1 cellular context compared by ENCODE assay signal in the genomic region with DNA sequence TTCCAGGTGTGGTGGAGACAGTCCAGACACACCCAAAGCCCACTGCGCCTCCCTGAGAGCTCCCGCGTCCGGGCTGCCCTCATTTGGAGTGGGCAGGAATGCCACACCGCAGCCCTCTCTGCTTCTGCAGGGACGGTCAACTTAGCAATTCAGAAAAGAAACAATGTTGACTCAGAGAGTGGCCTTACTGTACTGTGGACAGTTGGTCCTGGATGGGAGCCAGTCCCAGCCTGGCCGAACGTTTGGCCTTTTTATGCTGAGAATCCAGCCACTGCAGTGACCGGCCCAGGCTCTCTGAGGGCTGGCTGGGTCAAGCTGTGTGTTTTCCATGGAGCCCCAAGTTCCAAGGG.
TF ChIP-seq lines count a peak whose summit lies in the region.

No MANE protein-coding gene starts in this region.

TF ChIP-seq in K562, 482 proteins besides CTCF, POLR2A, EP300 and RAD21 (continued from another document):
- TF ChIP-seq, protein P1, sequence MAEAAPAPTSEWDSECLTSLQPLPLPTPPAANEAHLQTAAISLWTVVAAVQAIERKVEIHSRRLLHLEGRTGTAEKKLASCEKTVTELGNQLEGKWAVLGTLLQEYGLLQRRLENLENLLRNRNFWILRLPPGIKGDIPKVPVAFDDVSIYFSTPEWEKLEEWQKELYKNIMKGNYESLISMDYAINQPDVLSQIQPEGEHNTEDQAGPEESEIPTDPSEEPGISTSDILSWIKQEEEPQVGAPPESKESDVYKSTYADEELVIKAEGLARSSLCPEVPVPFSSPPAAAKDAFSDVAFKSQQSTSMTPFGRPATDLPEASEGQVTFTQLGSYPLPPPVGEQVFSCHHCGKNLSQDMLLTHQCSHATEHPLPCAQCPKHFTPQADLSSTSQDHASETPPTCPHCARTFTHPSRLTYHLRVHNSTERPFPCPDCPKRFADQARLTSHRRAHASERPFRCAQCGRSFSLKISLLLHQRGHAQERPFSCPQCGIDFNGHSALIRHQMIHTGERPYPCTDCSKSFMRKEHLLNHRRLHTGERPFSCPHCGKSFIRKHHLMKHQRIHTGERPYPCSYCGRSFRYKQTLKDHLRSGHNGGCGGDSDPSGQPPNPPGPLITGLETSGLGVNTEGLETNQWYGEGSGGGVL (CRISPR knock-in tag; IDR thresholded peaks at IDR 0.05): no peak
- TF ChIP-seq, protein P2, sequence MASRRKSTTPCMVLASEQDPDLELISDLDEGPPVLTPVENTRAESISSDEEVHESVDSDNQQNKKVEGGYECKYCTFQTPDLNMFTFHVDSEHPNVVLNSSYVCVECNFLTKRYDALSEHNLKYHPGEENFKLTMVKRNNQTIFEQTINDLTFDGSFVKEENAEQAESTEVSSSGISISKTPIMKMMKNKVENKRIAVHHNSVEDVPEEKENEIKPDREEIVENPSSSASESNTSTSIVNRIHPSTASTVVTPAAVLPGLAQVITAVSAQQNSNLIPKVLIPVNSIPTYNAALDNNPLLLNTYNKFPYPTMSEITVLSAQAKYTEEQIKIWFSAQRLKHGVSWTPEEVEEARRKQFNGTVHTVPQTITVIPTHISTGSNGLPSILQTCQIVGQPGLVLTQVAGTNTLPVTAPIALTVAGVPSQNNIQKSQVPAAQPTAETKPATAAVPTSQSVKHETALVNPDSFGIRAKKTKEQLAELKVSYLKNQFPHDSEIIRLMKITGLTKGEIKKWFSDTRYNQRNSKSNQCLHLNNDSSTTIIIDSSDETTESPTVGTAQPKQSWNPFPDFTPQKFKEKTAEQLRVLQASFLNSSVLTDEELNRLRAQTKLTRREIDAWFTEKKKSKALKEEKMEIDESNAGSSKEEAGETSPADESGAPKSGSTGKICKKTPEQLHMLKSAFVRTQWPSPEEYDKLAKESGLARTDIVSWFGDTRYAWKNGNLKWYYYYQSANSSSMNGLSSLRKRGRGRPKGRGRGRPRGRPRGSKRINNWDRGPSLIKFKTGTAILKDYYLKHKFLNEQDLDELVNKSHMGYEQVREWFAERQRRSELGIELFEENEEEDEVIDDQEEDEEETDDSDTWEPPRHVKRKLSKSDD (conservative IDR thresholded peaks at IDR 0.05; ENCODE audit: low read length): no peak
- TF ChIP-seq, protein P3, sequence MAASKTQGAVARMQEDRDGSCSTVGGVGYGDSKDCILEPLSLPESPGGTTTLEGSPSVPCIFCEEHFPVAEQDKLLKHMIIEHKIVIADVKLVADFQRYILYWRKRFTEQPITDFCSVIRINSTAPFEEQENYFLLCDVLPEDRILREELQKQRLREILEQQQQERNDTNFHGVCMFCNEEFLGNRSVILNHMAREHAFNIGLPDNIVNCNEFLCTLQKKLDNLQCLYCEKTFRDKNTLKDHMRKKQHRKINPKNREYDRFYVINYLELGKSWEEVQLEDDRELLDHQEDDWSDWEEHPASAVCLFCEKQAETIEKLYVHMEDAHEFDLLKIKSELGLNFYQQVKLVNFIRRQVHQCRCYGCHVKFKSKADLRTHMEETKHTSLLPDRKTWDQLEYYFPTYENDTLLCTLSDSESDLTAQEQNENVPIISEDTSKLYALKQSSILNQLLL (CRISPR knock-in tag; IDR thresholded peaks at IDR 0.05; ENCODE audit: borderline replicate concordance): no peak
- TF ChIP-seq DDX20 (tag; IDR thresholded peaks at IDR 0.05; ENCODE audit: low read depth) (no peak), ZNF224 (CRISPR knock-in tag; IDR thresholded peaks at IDR 0.05) (no peak), KDM2B (CRISPR knock-in tag; IDR thresholded peaks at IDR 0.05) (no peak)
TF ChIP-seq in K562: peak in this region for 0.
